ENCODE assay signal across 8 cellular contexts in genomic region chr2:218367415-218368149, GRCh38. TPM values are rescaled to one million over a fixed set of nuclear protein-coding genes. Genes with fewer than 3 reads are reported as not detected.
DNase-seq lines count a peak whose midpoint lies in the region; ATAC-seq lines count a peak whose summit lies in the region.

No MANE protein-coding gene starts in this region.

- peak overlapping the region; percentile 84 to 99 (median 90) for H3K4me2 ChIP-seq in BLaER1 treated with 17β-estradiol and CSF1 and Interleukin-3, amounts not matched to agents 10 nM and 100 nM

- ATAC-seq in GM19463 (IDR thresholded peaks at IDR 0.05; ENCODE audit: unreplicated experiment): peak; percentile 99

- H3K4me1 ChIP-seq in BLaER1 treated with 17β-estradiol and CSF1 and Interleukin-3, amounts not matched to agents 10 nM and 100 nM: peaks cover 68 to 99% (median 92%) of the 10 kb centered on the region in 10 experiments

- H3K36me3 ChIP-seq in BLaER1 treated with 17β-estradiol and CSF1 and Interleukin-3, amounts not matched to agents 10 nM and 100 nM: peaks cover 0 to 5% (median 0%) of the 10 kb centered on the region in 11 experiments; a peak in 2 of 22 replicates

- no peaks in the 10 kb centered on the region for H3K27me3 ChIP-seq in BLaER1 treated with 17β-estradiol and CSF1 and Interleukin-3, amounts not matched to agents 10 nM and 100 nM

- peaks cover 0 to 8% (median 7%) of the 10 kb centered on the region in 11 experiments; a peak in 16 of 22 replicates for H3K9me3 ChIP-seq in BLaER1 treated with 17β-estradiol and CSF1 and Interleukin-3, amounts not matched to agents 10 nM and 100 nM (replicated peaks in 1 of 11)

- peak overlapping the region; percentile 82 to 96 (median 85) for H3K9ac ChIP-seq in BLaER1 treated with 17β-estradiol and CSF1 and Interleukin-3, amounts not matched to agents 10 nM and 100 nM

- DNase-seq in HT-29 (ENCODE audit: low spot score) (peak; percentile 57), kidney tubule cell (ENCODE audit: low spot score) (peak; percentile 83), NCI-H146 (lab: John Stamatoyannopoulos, UW) (no peak)
- peak; percentile 18 to 44 (median 39) for DNase-seq in activated CD4-positive, CD25-positive, alpha-beta regulatory T cell (lab: John Stamatoyannopoulos, UW)
- DNase-seq in central memory CD4-positive, alpha-beta T cell: peak; percentile 74
- peak; percentile 57 for DNase-seq in stimulated activated CD4-positive, alpha-beta T cell treated with anti-CD3 and anti-CD28 coated beads, Interleukin-1b, Interleukin-23, amount 100 ng/mL, for 48 hours

- no peaks in the 10 kb centered on the region for H4K20me1 ChIP-seq in BLaER1 treated with 17β-estradiol and CSF1 and Interleukin-3, amounts not matched to agents 10 nM and 100 nM

- peak overlapping the region; percentile 90 to 99 (median 92) for H3K27ac ChIP-seq in BLaER1 treated with 17β-estradiol and CSF1 and Interleukin-3, amounts not matched to agents 10 nM and 100 nM

- peak overlapping the region; percentile 52 to 72 (median 63) for H3K4me3 ChIP-seq in BLaER1 treated with 17β-estradiol and CSF1 and Interleukin-3, amounts not matched to agents 10 nM and 100 nM

RNA-seq across cellular contexts. Expression of gene CATIP, which starts 10.9 kb away (rescaled TPM):
- 1.6 TPM in 1 of 2 replicates, not detected in the other for total RNA-seq in HT-29 (2014; rRNA removed; shearing (Covaris generic))

RNA-seq across cellular contexts. Expression of gene SLC11A1, which starts 14.5 kb away (rescaled TPM):
- 0.33 and 0.86 TPM in 2 replicates for total RNA-seq in HT-29 (2014; rRNA removed; shearing (Covaris generic))

RNA-seq across cellular contexts. Expression of gene CTDSP1, which starts 32.1 kb away (rescaled TPM):
- total RNA-seq in HT-29 (2014; rRNA removed; shearing (Covaris generic)): 132 and 151 TPM in 2 replicates

RNA-seq across cellular contexts. Expression of gene VIL1, which starts 51.3 kb away (rescaled TPM):
- 230 and 247 TPM in 2 replicates for total RNA-seq in HT-29 (2014; rRNA removed; shearing (Covaris generic))
